ENCODE assay signal across 32 cellular contexts in genomic region chr15:34364041-34364440, GRCh38. TPM values are rescaled to one million over a fixed set of nuclear protein-coding genes. Genes with fewer than 3 reads are reported as not detected.
"Had no signal": no experiment of that assay in that cellular context is flagged by ENCODE, and none has a peak within 500 bp of the region (broad histone marks: within the 10 kb centered on the region; RNA-seq: fewer than 3 reads in every experiment).

No MANE protein-coding gene starts in this region.

- H3K4me3 ChIP-seq: ascending aorta, body of pancreas, MG63, SJSA1 had no signal

- H3K4me3 Mint-ChIP-seq: activated B cell treated with CpG ODN at 0.5 μM for 24 hours; activated CD4-positive, alpha-beta T cell treated with anti-CD3 and anti-CD28 coated beads, Interleukin-2, amount 10 ng/mL, durations not matched to agents 24 days and 14 days; activated naive CD8-positive, alpha-beta T cell treated with anti-CD3 and anti-CD28 coated beads, Interleukin-2, amount 50 U/mL, for 24 hours had no signal

- H3K36me3 ChIP-seq: MG63 had no signal

- H3K9me3 Mint-ChIP-seq: activated B cell treated with CpG ODN at 0.5 μM for 24 hours; activated CD4-positive, alpha-beta T cell treated with anti-CD3 and anti-CD28 coated beads, Interleukin-2, amount 10 ng/mL, durations not matched to agents 24 days and 14 days; activated naive CD4-positive, alpha-beta T cell treated with anti-CD3 and anti-CD28 coated beads, Interleukin-2, amount 50 U/mL, for 72 hours; activated naive CD8-positive, alpha-beta T cell treated with anti-CD3 and anti-CD28 coated beads, Interleukin-2, amount 50 U/mL, for 24 hours; activated T-helper 2 cell treated with anti-CD3 and anti-CD28 coated beads, Interferon-gamma antibody, Interleukin-2, Interleukin-4, amounts not matched to agents 10 μg/mL and 5 μg/mL and 100 μg/mL, durations not matched to agents 14 hours and 24 hours and 36 hours had no signal

- ATAC-seq: activated CD8-positive, alpha-beta memory T cell treated with anti-CD3 and anti-CD28 coated beads, Interleukin-2, amount 10 ng/mL, durations not matched to agents 7 days and 5 days; activated naive CD4-positive, alpha-beta T cell treated with anti-CD3 and anti-CD28 coated beads, Interleukin-2, amount 50 U/mL, for 72 hours; activated naive CD8-positive, alpha-beta T cell treated with anti-CD3 and anti-CD28 coated beads, Interleukin-2, amount 50 U/mL, for 24 hours; body of pancreas; SK-N-SH treated with all-trans-retinoic acid at 6 μM for 48 hours had no signal

- H3K27me3 Mint-ChIP-seq: activated B cell treated with CpG ODN at 0.5 μM for 24 hours; activated CD4-positive, alpha-beta T cell treated with anti-CD3 and anti-CD28 coated beads, Interleukin-2, amount 10 ng/mL, durations not matched to agents 24 days and 14 days; activated CD8-positive, alpha-beta memory T cell treated with anti-CD3 and anti-CD28 coated beads, Interleukin-2, amount 10 ng/mL, durations not matched to agents 7 days and 5 days; activated naive CD8-positive, alpha-beta T cell treated with anti-CD3 and anti-CD28 coated beads, Interleukin-2, amount 50 U/mL, for 24 hours had no signal

- H3K27me3 ChIP-seq: ascending aorta, body of pancreas, MG63, Peyer's patch, SJSA1 had no signal

- H3K27ac Mint-ChIP-seq: activated B cell treated with CpG ODN at 0.5 μM for 24 hours; activated CD4-positive, alpha-beta T cell treated with anti-CD3 and anti-CD28 coated beads, Interleukin-2, amount 10 ng/mL, durations not matched to agents 24 days and 14 days; activated naive CD8-positive, alpha-beta T cell treated with anti-CD3 and anti-CD28 coated beads, Interleukin-2, amount 50 U/mL, for 24 hours; activated T-helper 2 cell treated with anti-CD3 and anti-CD28 coated beads, Interferon-gamma antibody, Interleukin-2, Interleukin-4, amounts not matched to agents 10 μg/mL and 5 μg/mL and 100 μg/mL, durations not matched to agents 14 hours and 24 hours and 36 hours had no signal

- H3K9me3 ChIP-seq: ascending aorta, body of pancreas, MG63, Peyer's patch, SJSA1 had no signal

- DNase-seq: activated B cell treated with CpG ODN at 0.5 μM for 24 hours; activated CD4-positive, alpha-beta T cell treated with anti-CD3 and anti-CD28 coated beads for 1 hour; activated CD4-positive, alpha-beta T cell treated with anti-CD3 and anti-CD28 coated beads, Interleukin-2, amount 10 ng/mL, durations not matched to agents 24 days and 14 days; activated CD4-positive, alpha-beta T cell treated with anti-CD3 and anti-CD28 coated beads, Interleukin-2, amount 50 U/mL, for 48 hours; activated CD8-positive, alpha-beta memory T cell treated with anti-CD3 and anti-CD28 coated beads, Interleukin-2, amount 10 ng/mL, durations not matched to agents 7 days and 5 days; activated naive CD8-positive, alpha-beta T cell treated with anti-CD3 and anti-CD28 coated beads, Interleukin-2, amount 50 U/mL, for 24 hours; activated T-cell treated with anti-CD3 and anti-CD28 coated beads, Interleukin-2, amount 50 U/mL, for 48 hours; amniotic stem cell; body of pancreas; central memory CD4-positive, alpha-beta T cell; KG1; MG63; NCI-H1105; NCI-H1436; NCI-H1694 treated with DMSO at 0.1 percent for 48 hours; NCI-H2029 treated with DMSO at 0.1 percent for 48 hours; NCI-H345; NCI-H510A; NCI-H526 treated with DMSO at 0.1 percent for 48 hours; NCI-H82; Peyer's patch; SHP77; SW 1271 had no signal

- H3K27ac ChIP-seq: ascending aorta, body of pancreas, SJSA1 had no signal

RNA-seq across cellular contexts. Expression of gene NUTM1, which starts 20.9 kb away (rescaled TPM):
- total RNA-seq: activated B cell treated with CpG ODN at 0.5 μM for 24 hours; activated CD4-positive, alpha-beta T cell treated with anti-CD3 and anti-CD28 coated beads, Interleukin-2, amount 10 ng/mL, durations not matched to agents 24 days and 14 days; activated CD8-positive, alpha-beta memory T cell treated with anti-CD3 and anti-CD28 coated beads, Interleukin-2, amount 10 ng/mL, durations not matched to agents 7 days and 5 days; activated naive CD4-positive, alpha-beta T cell treated with anti-CD3 and anti-CD28 coated beads, Interleukin-2, amount 50 U/mL, for 72 hours; activated T-helper 2 cell treated with anti-CD3 and anti-CD28 coated beads, Interferon-gamma antibody, Interleukin-2, Interleukin-4, amounts not matched to agents 10 μg/mL and 5 μg/mL and 100 μg/mL, durations not matched to agents 14 hours and 24 hours and 36 hours; ascending aorta; body of pancreas; bronchial epithelial cell; chondrocyte; LHCN-M2; Peyer's patch; SJSA1; T-helper 1 cell treated with Interleukin-12 subunit alpha and Interleukin-12 subunit beta and Interleukin-4 antibody, amounts not matched to agents 30 ng/mL and 1 ng/mL, for 36 hours had no signal
